ENCODE assay signal across 10 cellular contexts in genomic region chr3:21170964-21171363, GRCh38.
DNase-seq lines count a peak whose midpoint lies in the region; ATAC-seq, FAIRE-seq and TF ChIP-seq lines count a peak whose summit lies in the region.
"Had no signal": no experiment of that assay in that cellular context is flagged by ENCODE, and none has a peak within 500 bp of the region (broad histone marks: within the 10 kb centered on the region; RNA-seq: fewer than 3 reads in every experiment).

No MANE protein-coding gene starts in this region.

- intact Hi-C loops in sciatic nerve (cut with DNase I): no loop called here

- no peak overlapping the region for H3K27ac ChIP-seq in RWPE1

- TF ChIP-seq CTCF in D721Med (IDR thresholded peaks at IDR 0.05; ENCODE audit: insufficient read depth, missing control alignments): peak; percentile 21
- TF ChIP-seq CTCF in RWPE1 (conservative IDR thresholded peaks at IDR 0.05; ENCODE audit: low read depth): 0 out of 2 replicates have a peak, but pooled peaks have one; percentile 18

- H3K4me1 Mint-ChIP-seq in naive thymus-derived CD8-positive, alpha-beta T cell: no peaks in the 10 kb centered on the region
- H3K4me1 Mint-ChIP-seq: activated B cell treated with CpG ODN at 0.5 μM for 24 hours, memory B cell had no signal

- DNase-seq in D721Med (ENCODE audit: insufficient read length, low spot score): no peak
- DNase-seq in HEK293T (ENCODE audit: extremely low spot score): peak; percentile 29
- DNase-seq in RWPE1 (ENCODE audit: low spot score): no peak
- peak; percentile 6 for DNase-seq in iris pigment epithelial cell (ENCODE audit: low read depth)
- DNase-seq in NCI-H1105 treated with DMSO at 0.1 percent for 48 hours (lab: John Stamatoyannopoulos, UW): no peak
- DNase-seq in NCI-H2081 treated with DMSO at 0.1 percent for 48 hours (lab: John Stamatoyannopoulos, UW): no peak
- DNase-seq in sciatic nerve (ENCODE audit: low spot score): no peak
- no peak for DNase-seq in naive thymus-derived CD8-positive, alpha-beta T cell
- DNase-seq: activated B cell treated with CpG ODN at 0.5 μM for 24 hours had no signal

- CTCF ChIA-PET in HEK293T (lab: Yijun Ruan, JAX) (interaction anchor here (0.6 to 1.2 kb wide), 3 partner anchors 10 to 30 kb away, joined by 3 to 4 read pairs (median 3); no protein-coding TSS in a partner anchor), RWPE1 (lab: Yijun Ruan, JAX) (interaction anchor here (0.6 kb wide), 1 partner anchor 27 kb away, joined by 3 read pairs; no protein-coding TSS in a partner anchor)

- POLR2A ChIA-PET in HEK293T (lab: Yijun Ruan, JAX): no interaction called here
- POLR2A ChIA-PET in RWPE1 (lab: Yijun Ruan, JAX; ENCODE audit: low non-redundant PET): no interaction called here
- POLR2A ChIA-PET in naive thymus-derived CD8-positive, alpha-beta T cell (lab: Charles Lee): no interaction called here

- peaks cover 0 to 39% (median 10%) of the 10 kb centered on the region in 9 donors for H3K9me3 Mint-ChIP-seq in naive thymus-derived CD8-positive, alpha-beta T cell

- no peak for FAIRE-seq in D721Med (lab: Jason Lieb, UNC)

- no peaks in the 10 kb centered on the region for H3K36me3 Mint-ChIP-seq in naive thymus-derived CD8-positive, alpha-beta T cell
- H3K36me3 Mint-ChIP-seq: memory B cell had no signal

- no peak overlapping the region for H3K4me3 Mint-ChIP-seq in naive thymus-derived CD8-positive, alpha-beta T cell
- H3K4me3 Mint-ChIP-seq: activated B cell treated with CpG ODN at 0.5 μM for 24 hours, memory B cell had no signal

- ATAC-seq in sciatic nerve: no peak
- ATAC-seq in naive thymus-derived CD8-positive, alpha-beta T cell: no peak

- H3K27me3 Mint-ChIP-seq in naive thymus-derived CD8-positive, alpha-beta T cell: no peaks in the 10 kb centered on the region
- H3K27me3 Mint-ChIP-seq: activated B cell treated with CpG ODN at 0.5 μM for 24 hours, memory B cell had no signal

- no peak overlapping the region for H3K27ac Mint-ChIP-seq in naive thymus-derived CD8-positive, alpha-beta T cell
- H3K27ac Mint-ChIP-seq: activated B cell treated with CpG ODN at 0.5 μM for 24 hours, memory B cell had no signal

TF ChIP-seq in HEK293T, 16 proteins besides CTCF, POLR2A, EP300 and RAD21:
- TF ChIP-seq FOXM1 (IDR thresholded peaks at IDR 0.05; ENCODE audit: borderline replicate concordance): no peak
- TF ChIP-seq PKNOX1 (IDR thresholded peaks at IDR 0.05): no peak
- no peak for TF ChIP-seq SP1 (IDR thresholded peaks at IDR 0.05)
- no peak for TF ChIP-seq ZNF384 (IDR thresholded peaks at IDR 0.05)
- no peak for TF ChIP-seq ARNT (IDR thresholded peaks at IDR 0.05)
- no peak for TF ChIP-seq FOXK2 (IDR thresholded peaks at IDR 0.05)
- TF ChIP-seq CTBP1 (IDR thresholded peaks at IDR 0.05; ENCODE audit: borderline replicate concordance): no peak
- TF ChIP-seq TARDBP (IDR thresholded peaks at IDR 0.05): no peak
- no peak for TF ChIP-seq NFRKB (IDR thresholded peaks at IDR 0.05)
- TF ChIP-seq SUZ12 (IDR thresholded peaks at IDR 0.05): no peak
- TF ChIP-seq HDGF (IDR thresholded peaks at IDR 0.05; ENCODE audit: borderline replicate concordance): no peak
- TF ChIP-seq FOXA1 (IDR thresholded peaks at IDR 0.05): no peak
- no peak for TF ChIP-seq BHLHE40 (IDR thresholded peaks at IDR 0.05; ENCODE audit: borderline replicate concordance)
- TF ChIP-seq L3MBTL2 (conservative IDR thresholded peaks at IDR 0.05): no peak
- no peak for TF ChIP-seq LEF1 (IDR thresholded peaks at IDR 0.05; ENCODE audit: borderline replicate concordance)

Comparison
In these comparisons a context has a peak if more than half of its experiments do, and no peak if none do; other contexts are left out.
1. DNase-seq: peak in HEK293T (single experiment) and iris pigment epithelial cell (single experiment); none in D721Med (single experiment), RWPE1 (single experiment), NCI-H1105 treated with DMSO at 0.1 percent for 48 hours (single experiment), NCI-H2081 treated with DMSO at 0.1 percent for 48 hours (single experiment), sciatic nerve (single experiment) and naive thymus-derived CD8-positive, alpha-beta T cell (0 of 10).